ENCODE assay signal across 8 cellular contexts in genomic region chr14:69637503-69638030, GRCh38. TPM values are rescaled to one million over a fixed set of nuclear protein-coding genes. Genes with fewer than 3 reads are reported as not detected.
DNase-seq lines count a peak whose midpoint lies in the region; ATAC-seq and TF ChIP-seq lines count a peak whose summit lies in the region.

No MANE protein-coding gene starts in this region.

- H3K27me3 Mint-ChIP-seq in activated naive CD8-positive, alpha-beta T cell treated with anti-CD3 and anti-CD28 coated beads for 36 hours: no peaks in the 10 kb centered on the region

- no peak for TF ChIP-seq EP300 in upper lobe of left lung (IDR thresholded peaks at IDR 0.05)

- H3K4me3 ChIP-seq in right lobe of liver (no peak overlapping the region), upper lobe of left lung (no peak overlapping the region)

- H3K27ac ChIP-seq in right lobe of liver: peak overlapping the region in 2 of 3 donors; percentile 51 to 75
- peak overlapping the region; percentile 57 to 79 (median 74) for H3K27ac ChIP-seq in upper lobe of left lung

- H3K27ac Mint-ChIP-seq in activated naive CD8-positive, alpha-beta T cell treated with anti-CD3 and anti-CD28 coated beads for 36 hours: peak overlapping the region; percentile 91

- peaks cover 37% of the 10 kb centered on the region for H3K36me3 Mint-ChIP-seq in activated naive CD8-positive, alpha-beta T cell treated with anti-CD3 and anti-CD28 coated beads for 36 hours

- H3K4me1 ChIP-seq in right lobe of liver: peaks cover 0 to 46% (median 14%) of the 10 kb centered on the region in 4 donors
- H3K4me1 ChIP-seq in upper lobe of left lung: peaks cover 63 to 73% (median 65%) of the 10 kb centered on the region in 4 donors

- H3K9me3 Mint-ChIP-seq in activated naive CD8-positive, alpha-beta T cell treated with anti-CD3 and anti-CD28 coated beads for 36 hours: peaks cover 19% of the 10 kb centered on the region

- CTCF ChIA-PET in GM10248 (lab: Yijun Ruan, JAX): interaction anchor here (0.7 to 2.5 kb wide), 7 partner anchors 8 to 47 kb away, joined by 3 to 11 read pairs (median 6); no protein-coding TSS in a partner anchor

- peaks cover 73% of the 10 kb centered on the region for H3K4me1 Mint-ChIP-seq in activated naive CD8-positive, alpha-beta T cell treated with anti-CD3 and anti-CD28 coated beads for 36 hours

- WGBS in right lobe of liver (ENCODE audit: insufficient coverage, low coverage, low lambda C conversion rate, missing lambda C conversion rate): 0% methylated on average over 1 of the region's 3 CpGs
- 21 to 29% methylated on average over 2 to 3 of the region's 3 CpGs for WGBS in upper lobe of left lung, 2 donors

- H3K36me3 ChIP-seq in right lobe of liver (no peaks in the 10 kb centered on the region), upper lobe of left lung (no peaks in the 10 kb centered on the region)

- intact Hi-C loops in right lobe of liver (cut with DNase I): no loop called here

- TF ChIP-seq CTCF in right lobe of liver (IDR thresholded peaks at IDR 0.05): no peak
- TF ChIP-seq CTCF in upper lobe of left lung (IDR thresholded peaks at IDR 0.05): no peak
- no peak for TF ChIP-seq CTCF in GM10248 (IDR thresholded peaks at IDR 0.05; ENCODE audit: control extremely low read depth, extremely low read depth, low read depth, missing control alignments)

- peak; percentile 92 to 98 (median 96) for ATAC-seq in right lobe of liver
- ATAC-seq in upper lobe of left lung (ENCODE audit: low FRiP score in 2 of 2): peak; percentile 35 to 64

- TF ChIP-seq POLR2A in right lobe of liver (IDR thresholded peaks at IDR 0.05) (no peak), upper lobe of left lung (IDR thresholded peaks at IDR 0.05) (no peak)

- POLR2A ChIA-PET in GM10248 (lab: Yijun Ruan, JAX): no interaction called here

- H3K27me3 ChIP-seq in right lobe of liver: no peaks in the 10 kb centered on the region
- no peaks in the 10 kb centered on the region for H3K27me3 ChIP-seq in upper lobe of left lung

- DNase-seq in activated CD8-positive, alpha-beta memory T cell treated with anti-CD3 and anti-CD28 coated beads, Interleukin-2, amount 50 U/mL, for 48 hours: peak; percentile 60
- DNase-seq in activated CD8-positive, alpha-beta memory T cell treated with anti-CD3 and anti-CD28 coated beads for 24 hours: no peak
- no peak for DNase-seq in activated naive CD8-positive, alpha-beta T cell treated with anti-CD3 and anti-CD28 coated beads for 36 hours
- DNase-seq in right lobe of liver: peak; percentile 89 to 97 (median 97)
- peak in 1 of 2 donors; percentile 43 for DNase-seq in upper lobe of left lung
- DNase-seq in NCI-H345 (lab: John Stamatoyannopoulos, UW): no peak
- DNase-seq in GM10248 (ENCODE audit: extremely low spot score): no peak
- no peak for DNase-seq in Ammon's horn (ENCODE audit: low spot score)

- no peaks in the 10 kb centered on the region for H3K9me3 ChIP-seq in right lobe of liver
- H3K9me3 ChIP-seq in upper lobe of left lung: no peaks in the 10 kb centered on the region

- no peak overlapping the region for H3K4me3 Mint-ChIP-seq in activated naive CD8-positive, alpha-beta T cell treated with anti-CD3 and anti-CD28 coated beads for 36 hours

RNA-seq across cellular contexts. Expression of gene SUSD6, which starts 26.2 kb away (rescaled TPM):
- total RNA-seq in activated naive CD8-positive, alpha-beta T cell treated with anti-CD3 and anti-CD28 coated beads for 36 hours: 10 to 100 TPM; 26.3 TPM
- total RNA-seq in right lobe of liver (10 to 100 TPM in 5 of 6 experiments, 1 to 10 TPM in 1; 9.6 to 17.4 (median 12.5) TPM), upper lobe of left lung (10 to 100 TPM; 63.4 to 90.4 (median 81.6) TPM)

Comparison
In these comparisons a context has a peak if more than half of its experiments do, and no peak if none do; other contexts are left out.
1. DNase-seq: peak in activated CD8-positive, alpha-beta memory T cell treated with anti-CD3 and anti-CD28 coated beads, Interleukin-2, amount 50 U/mL, for 48 hours (single experiment) and right lobe of liver (3 of 3); none in activated CD8-positive, alpha-beta memory T cell treated with anti-CD3 and anti-CD28 coated beads for 24 hours (single experiment), activated naive CD8-positive, alpha-beta T cell treated with anti-CD3 and anti-CD28 coated beads for 36 hours (single experiment), NCI-H345 (single experiment), GM10248 (single experiment) and Ammon's horn (single experiment).